In the genomic region with DNA sequence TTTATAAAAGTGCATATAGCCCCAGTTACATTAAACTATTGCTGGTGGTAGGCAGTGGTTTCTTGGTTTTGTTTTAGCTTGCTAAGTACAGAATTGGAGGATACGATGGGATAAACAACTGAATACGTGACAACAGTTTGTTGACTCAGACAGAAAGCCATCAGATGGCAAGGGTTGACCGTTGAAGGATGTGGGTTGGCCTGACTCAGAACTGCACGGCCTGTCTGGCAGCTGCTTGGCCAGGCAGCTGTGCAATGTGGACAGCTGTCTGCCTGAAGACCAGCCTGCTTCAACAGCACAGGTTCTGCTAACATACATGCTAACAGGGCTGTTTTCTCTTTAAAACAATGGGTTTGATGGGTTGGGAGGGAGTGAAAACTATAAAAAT, we compare ENCODE assay signal across 8 cellular contexts. TPM values are rescaled to one million over a fixed set of nuclear protein-coding genes. Genes with fewer than 3 reads are reported as not detected.
DNase-seq lines count a peak whose midpoint lies in the region; ATAC-seq and TF ChIP-seq lines count a peak whose summit lies in the region.

No MANE protein-coding gene starts in this region.

- no peaks in the 10 kb centered on the region for H3K9me3 Mint-ChIP-seq in CD8-positive, alpha-beta T cell

- TF ChIP-seq CTCF in fibroblast of pulmonary artery (IDR thresholded peaks at IDR 0.05; ENCODE audit: low read length, missing control alignments) = no peak
- TF ChIP-seq CTCF in CD8-positive, alpha-beta T cell (IDR thresholded peaks at IDR 0.05) = no peak

- H3K27ac Mint-ChIP-seq in CD8-positive, alpha-beta T cell = no peak overlapping the region

- peak; percentile 99 for ATAC-seq in HG03097 (IDR thresholded peaks at IDR 0.05; ENCODE audit: low FRiP score, unreplicated experiment)
- no peak for ATAC-seq in CD8-positive, alpha-beta T cell

- H3K36me3 ChIP-seq in CD8-positive, alpha-beta T cell (ENCODE audit: insufficient read depth, low read length) = no peaks in the 10 kb centered on the region

- DNase-seq in EL (peak; percentile 85), GM19240 (ENCODE audit: insufficient read length, low spot score) (peak; percentile 33), fibroblast of pulmonary artery (ENCODE audit: low read depth) (peak; percentile 73), NCI-H187 (lab: John Stamatoyannopoulos, UW) (no peak), NCI-H128 (lab: John Stamatoyannopoulos, UW; ENCODE audit: unreplicated experiment) (no peak)
- no peak for DNase-seq in CD8-positive, alpha-beta T cell

- peaks cover 9% of the 10 kb centered on the region for H3K27me3 Mint-ChIP-seq in CD8-positive, alpha-beta T cell (ENCODE audit: low read depth)

- CTCF ChIA-PET in CD8-positive, alpha-beta T cell (lab: Charles Lee) = interaction anchor here (1.0 to 2.1 kb wide), 4 partner anchors 9 to 92 kb away, joined by 3 to 11 read pairs (median 3); no protein-coding TSS in a partner anchor

- no peak overlapping the region for H3K27ac ChIP-seq in CD8-positive, alpha-beta T cell (ENCODE audit: low read depth, low read length)

- H3K4me1 ChIP-seq in CD8-positive, alpha-beta T cell (ENCODE audit: insufficient read depth, low read length) = no peaks in the 10 kb centered on the region

- H3K4me3 ChIP-seq in fibroblast of pulmonary artery (replicated peaks; ENCODE audit: low read depth, low read length) = no peak overlapping the region
- H3K4me3 ChIP-seq in CD8-positive, alpha-beta T cell (ENCODE audit: low read depth, low read length) = no peak overlapping the region

- no peaks in the 10 kb centered on the region for H3K9me3 ChIP-seq in CD8-positive, alpha-beta T cell (ENCODE audit: low read length)

- no peaks in the 10 kb centered on the region for H3K36me3 Mint-ChIP-seq in CD8-positive, alpha-beta T cell

- no peaks in the 10 kb centered on the region for H3K4me1 Mint-ChIP-seq in CD8-positive, alpha-beta T cell (ENCODE audit: low read depth)

- H3K4me3 Mint-ChIP-seq in CD8-positive, alpha-beta T cell = no peak overlapping the region

- intact Hi-C loops in CD8-positive, alpha-beta T cell (cut with DNase I, micrococcal nuclease) = no loop called here

- H3K27me3 ChIP-seq in CD8-positive, alpha-beta T cell (ENCODE audit: insufficient read depth, low read length) = no peaks in the 10 kb centered on the region

- POLR2A ChIA-PET in CD8-positive, alpha-beta T cell (lab: Charles Lee) = no interaction called here

TF ChIP-seq in PFSK-1, 5 proteins besides CTCF, POLR2A, EP300 and RAD21:
- TF ChIP-seq SIN3A (IDR thresholded peaks at IDR 0.05; ENCODE audit: borderline replicate concordance, insufficient read depth, low read length) (peak; percentile 60; the same call in 1 of the 2 replicates), TAF1 (IDR thresholded peaks at IDR 0.05; ENCODE audit: borderline replicate concordance, insufficient read depth, low read length) (no peak), FOXP2 (optimal IDR thresholded peaks at IDR 0.05; ENCODE audit: borderline replicate concordance, extremely low read depth, extremely low read length, insufficient read depth) (peak; percentile 98), POLR2AphosphoS5 (IDR thresholded peaks at IDR 0.05; ENCODE audit: low read depth, low read length) (no peak)
- TF ChIP-seq, protein P1, sequence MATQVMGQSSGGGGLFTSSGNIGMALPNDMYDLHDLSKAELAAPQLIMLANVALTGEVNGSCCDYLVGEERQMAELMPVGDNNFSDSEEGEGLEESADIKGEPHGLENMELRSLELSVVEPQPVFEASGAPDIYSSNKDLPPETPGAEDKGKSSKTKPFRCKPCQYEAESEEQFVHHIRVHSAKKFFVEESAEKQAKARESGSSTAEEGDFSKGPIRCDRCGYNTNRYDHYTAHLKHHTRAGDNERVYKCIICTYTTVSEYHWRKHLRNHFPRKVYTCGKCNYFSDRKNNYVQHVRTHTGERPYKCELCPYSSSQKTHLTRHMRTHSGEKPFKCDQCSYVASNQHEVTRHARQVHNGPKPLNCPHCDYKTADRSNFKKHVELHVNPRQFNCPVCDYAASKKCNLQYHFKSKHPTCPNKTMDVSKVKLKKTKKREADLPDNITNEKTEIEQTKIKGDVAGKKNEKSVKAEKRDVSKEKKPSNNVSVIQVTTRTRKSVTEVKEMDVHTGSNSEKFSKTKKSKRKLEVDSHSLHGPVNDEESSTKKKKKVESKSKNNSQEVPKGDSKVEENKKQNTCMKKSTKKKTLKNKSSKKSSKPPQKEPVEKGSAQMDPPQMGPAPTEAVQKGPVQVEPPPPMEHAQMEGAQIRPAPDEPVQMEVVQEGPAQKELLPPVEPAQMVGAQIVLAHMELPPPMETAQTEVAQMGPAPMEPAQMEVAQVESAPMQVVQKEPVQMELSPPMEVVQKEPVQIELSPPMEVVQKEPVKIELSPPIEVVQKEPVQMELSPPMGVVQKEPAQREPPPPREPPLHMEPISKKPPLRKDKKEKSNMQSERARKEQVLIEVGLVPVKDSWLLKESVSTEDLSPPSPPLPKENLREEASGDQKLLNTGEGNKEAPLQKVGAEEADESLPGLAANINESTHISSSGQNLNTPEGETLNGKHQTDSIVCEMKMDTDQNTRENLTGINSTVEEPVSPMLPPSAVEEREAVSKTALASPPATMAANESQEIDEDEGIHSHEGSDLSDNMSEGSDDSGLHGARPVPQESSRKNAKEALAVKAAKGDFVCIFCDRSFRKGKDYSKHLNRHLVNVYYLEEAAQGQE (IDR thresholded peaks at IDR 0.05; ENCODE audit: insufficient read depth in 1 of 2, low read depth in 2 of 2, low read length in 2 of 2) = no peak

RNA-seq across cellular contexts. Expression of a gene that starts 46.6 kb away (rescaled TPM):
- 56.5 TPM for polyA plus RNA-seq in PFSK-1 (2012; ENCODE audit: insufficient read length, low read depth)
- total RNA-seq in CD8-positive, alpha-beta T cell = 100 to 1,000 TPM; 116 to 127 TPM

RNA-seq across cellular contexts. Expression of a gene that starts 46.8 kb away (rescaled TPM):
- 0.30 TPM for polyA plus RNA-seq in PFSK-1 (2012; ENCODE audit: insufficient read length, low read depth)
- total RNA-seq in CD8-positive, alpha-beta T cell = 1 to 10 TPM; 2.9 to 5.3 TPM

Comparison
In these comparisons a context has a peak if more than half of its experiments do, and no peak if none do; other contexts are left out.
1. DNase-seq: peak in EL (single experiment), GM19240 (single experiment) and fibroblast of pulmonary artery (single experiment); none in NCI-H187 (0 of 2), NCI-H128 (single experiment) and CD8-positive, alpha-beta T cell (0 of 7).